In the genomic region with DNA sequence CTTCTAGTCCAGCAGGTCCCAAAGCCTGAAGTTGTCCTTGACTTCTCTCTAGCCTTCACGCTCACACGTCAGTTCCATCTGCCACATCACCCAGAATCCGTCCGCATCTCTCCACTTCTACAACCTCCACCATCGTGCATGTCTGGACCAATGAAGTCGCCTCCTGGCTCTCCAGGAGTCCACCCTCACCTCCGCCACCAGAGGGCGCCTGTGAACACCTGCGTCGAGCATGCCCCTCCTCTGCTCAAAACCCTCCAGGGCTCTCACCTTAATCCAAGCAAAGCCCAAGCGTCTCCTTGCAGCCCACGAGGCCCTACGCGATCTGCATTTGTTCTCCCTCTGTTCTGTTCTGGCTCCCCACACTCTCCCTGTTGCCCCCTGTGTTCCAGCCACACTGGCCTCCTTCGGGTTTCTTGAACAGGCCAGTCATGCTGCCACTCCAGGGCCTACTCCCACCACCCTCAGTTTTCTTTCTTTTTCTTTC, we compare ENCODE assay signal across 8 cellular contexts. TPM values are rescaled to one million over a fixed set of nuclear protein-coding genes. Genes with fewer than 3 reads are reported as not detected.
DNase-seq lines count a peak whose midpoint lies in the region; ATAC-seq, FAIRE-seq and TF ChIP-seq lines count a peak whose summit lies in the region.

No MANE protein-coding gene starts in this region.

- peak; percentile 99 for TF ChIP-seq CTCF in bronchial epithelial cell (IDR thresholded peaks at IDR 0.05; ENCODE audit: insufficient read depth, low read length, severe bottlenecking)

- FAIRE-seq in GM12892 (lab: Jason Lieb, UNC) (peak; percentile 97), bronchial epithelial cell (lab: Jason Lieb, UNC) (no peak)

- H3K4me3 ChIP-seq in bronchial epithelial cell (ENCODE audit: low read depth, low read length) = no peak overlapping the region

- H3K27me3 ChIP-seq in bronchial epithelial cell (ENCODE audit: control insufficient read depth, insufficient read depth, low read length) = no peaks in the 10 kb centered on the region

- DNase-seq in GM12892 (ENCODE audit: insufficient read length) (peak; percentile 95), NCI-H446 (lab: John Stamatoyannopoulos, UW) (peak; percentile 87 to 88), bronchial epithelial cell (ENCODE audit: low read depth) (peak; percentile 67), left lobe of liver (ENCODE audit: low spot score) (peak; percentile 84)
- DNase-seq in activated CD4-positive, CD25-positive, alpha-beta regulatory T cell (lab: John Stamatoyannopoulos, UW) = peak; percentile 82 to 88 (median 85)
- peak; percentile 85 to 88 (median 86) for DNase-seq in stimulated activated CD4-positive, alpha-beta T cell treated with anti-CD3 and anti-CD28 coated beads, TNF-alpha, amount 100 ng/mL, for 48 hours (ENCODE audit: low read depth in 3 of 3)

- no peak for TF ChIP-seq POLR2A in GM12892 (IDR thresholded peaks at IDR 0.05; ENCODE audit: low read depth, low read length)

- peak; percentile 69 for ATAC-seq in HG03095 (IDR thresholded peaks at IDR 0.05; ENCODE audit: unreplicated experiment)
- peak; percentile 99 for ATAC-seq in left lobe of liver
- ATAC-seq in GM21576 (IDR thresholded peaks at IDR 0.05; ENCODE audit: unreplicated experiment) = no peak

- no peaks in the 10 kb centered on the region for H3K36me3 ChIP-seq in bronchial epithelial cell (ENCODE audit: control insufficient read depth, insufficient read depth, low read length)

RNA-seq across cellular contexts. Expression of gene USHBP1, which starts 3.7 kb away (rescaled TPM):
- polyA plus RNA-seq in GM12892 (2012; ENCODE audit: missing spikeins) = not detected
- total RNA-seq in bronchial epithelial cell (0.13 TPM in 1 of 2 replicates, not detected in the other), left lobe of liver (1.6 TPM)

RNA-seq across cellular contexts. Expression of gene BABAM1, which starts 6.4 kb away (rescaled TPM):
- 68.5 TPM for polyA plus RNA-seq in GM12892 (2012; ENCODE audit: missing spikeins)
- total RNA-seq in bronchial epithelial cell = 45.8 and 60.9 TPM in 2 replicates
- total RNA-seq in left lobe of liver = 41.0 TPM

RNA-seq across cellular contexts. Expression of gene NR2F6, which starts 15.2 kb away (rescaled TPM):
- 2.3 TPM for polyA plus RNA-seq in GM12892 (2012; ENCODE audit: missing spikeins)
- total RNA-seq in bronchial epithelial cell = 93.8 and 124 TPM in 2 replicates
- total RNA-seq in left lobe of liver = 126 TPM

RNA-seq across cellular contexts. Expression of gene ANKLE1, which starts 20.8 kb away (rescaled TPM):
- 6.0 TPM for polyA plus RNA-seq in GM12892 (2012; ENCODE audit: missing spikeins)
- total RNA-seq in bronchial epithelial cell (0.38 and 0.53 TPM in 2 replicates), left lobe of liver (0.48 TPM)

RNA-seq across cellular contexts. Expression of gene OCEL1, which starts 34.9 kb away (rescaled TPM):
- 11.2 TPM for polyA plus RNA-seq in GM12892 (2012; ENCODE audit: missing spikeins)
- total RNA-seq in bronchial epithelial cell = 2.0 and 3.2 TPM in 2 replicates
- 63.0 TPM for total RNA-seq in left lobe of liver
